In the genomic region with DNA sequence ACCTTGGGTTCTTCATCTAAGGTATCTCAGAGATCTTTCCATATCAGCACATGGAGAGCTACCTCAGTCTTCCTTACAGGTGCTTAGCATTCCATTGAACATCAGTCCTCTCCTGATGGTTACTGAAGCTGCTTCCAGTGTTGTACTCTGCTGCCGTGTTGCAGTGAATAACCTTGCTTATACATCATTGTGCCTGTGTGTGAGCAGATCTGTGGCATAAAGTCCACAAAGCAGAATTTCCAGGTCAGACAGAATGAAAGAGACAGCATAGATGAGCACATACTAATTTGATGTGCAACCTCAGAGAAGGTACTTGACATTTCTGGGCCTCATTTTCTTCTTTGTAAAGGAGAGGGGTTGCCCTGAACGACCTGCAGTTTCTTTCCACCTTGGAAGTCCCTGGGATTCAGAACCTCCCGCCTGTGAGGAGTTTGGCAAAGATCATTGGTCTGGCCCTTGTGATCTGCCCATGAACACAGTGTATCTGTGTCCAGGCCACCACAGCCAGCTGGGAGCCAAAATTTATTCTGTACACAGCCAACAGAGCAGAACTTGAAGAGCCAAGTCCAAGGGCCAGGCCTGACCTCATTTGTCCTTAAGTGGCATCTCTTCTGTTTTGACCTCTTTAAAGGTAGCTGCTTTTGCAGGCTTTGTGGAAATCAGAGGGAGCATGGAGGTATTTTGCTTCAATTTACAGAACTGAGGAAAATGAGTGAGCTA, we compare ENCODE assay signal across 23 cellular contexts. TPM values are rescaled to one million over a fixed set of nuclear protein-coding genes. Genes with fewer than 3 reads are reported as not detected.
DNase-seq lines count a peak whose midpoint lies in the region; ATAC-seq and TF ChIP-seq lines count a peak whose summit lies in the region.
"Had no signal": no experiment of that assay in that cellular context is flagged by ENCODE, and none has a peak within 500 bp of the region (broad histone marks: within the 10 kb centered on the region; RNA-seq: fewer than 3 reads in every experiment).

No MANE protein-coding gene starts in this region.

- H3K4me3 ChIP-seq in esophagus muscularis mucosa (no peak overlapping the region), right lobe of liver (no peak overlapping the region)
- H3K4me3 ChIP-seq: lung, ovary, tibial artery had no signal

- H3K27ac ChIP-seq in esophagus muscularis mucosa (replicated peaks in 1 of 4) (no peak overlapping the region), right lobe of liver (peak overlapping the region in 2 of 3 donors; percentile 40 to 65)
- H3K27ac ChIP-seq: ovary, tibial artery had no signal

- peak; percentile 13 for DNase-seq in NCI-H187 treated with DMSO at 0.1 percent for 48 hours (lab: John Stamatoyannopoulos, UW)
- DNase-seq in esophagus muscularis mucosa (ENCODE audit: extremely low spot score) = peak; percentile 81
- peak in 2 of 3 donors; percentile 78 to 87 for DNase-seq in right lobe of liver
- DNase-seq in superior temporal gyrus (ENCODE audit: extremely low spot score) = peak; percentile 90
- DNase-seq in COLO829 (ENCODE audit: low spot score) = no peak
- DNase-seq in NCI-H526 (lab: John Stamatoyannopoulos, UW) = no peak
- DNase-seq: activated CD4-positive, CD25-positive, alpha-beta regulatory T cell; activated CD8-positive, alpha-beta T cell treated with anti-CD3 and anti-CD28 coated beads for 36 hours; activated naive CD4-positive, alpha-beta T cell; activated T-cell treated with anti-CD3 and anti-CD28 coated beads, Interleukin-2, amount 50 U/mL, for 24 hours; amniotic stem cell; Caco-2; glutamatergic neuron; HFFc6; immature natural killer cell; NCI-H2171; ovary; RPMI8226; T-helper 9 cell had no signal

- H3K4me1 ChIP-seq in esophagus muscularis mucosa (peaks cover 0 to 9% (median 1%) of the 10 kb centered on the region in 4 donors), right lobe of liver (peaks cover 0 to 12% (median 5%) of the 10 kb centered on the region in 4 donors)
- H3K4me1 ChIP-seq: Caco-2 had no signal

- ATAC-seq in right lobe of liver = peak; percentile 96 to 99 (median 98)
- no peak for ATAC-seq in HG03565 (IDR thresholded peaks at IDR 0.05; ENCODE audit: unreplicated experiment)
- ATAC-seq: activated CD8-positive, alpha-beta T cell treated with anti-CD3 and anti-CD28 coated beads for 36 hours; stimulated activated effector memory CD8-positive, alpha-beta T cell treated with anti-CD3 and anti-CD28 coated beads, Interleukin-12 subunit alpha, Interleukin-12 subunit beta, amount 100 ng/mL, for 72 hours had no signal

- intact Hi-C loops in esophagus muscularis mucosa (cut with DNase I) (no loop called here), right lobe of liver (cut with DNase I) (no loop called here)

- no peak for TF ChIP-seq EP300 in esophagus muscularis mucosa (IDR thresholded peaks at IDR 0.05)

- TF ChIP-seq CTCF in esophagus muscularis mucosa (IDR thresholded peaks at IDR 0.05) (no peak), right lobe of liver (IDR thresholded peaks at IDR 0.05) (no peak)

- TF ChIP-seq POLR2A in esophagus muscularis mucosa (IDR thresholded peaks at IDR 0.05; ENCODE audit: low read depth) (no peak), right lobe of liver (IDR thresholded peaks at IDR 0.05) (no peak)

- 48% methylated on average over 3 of the region's 3 CpGs for WGBS in esophagus muscularis mucosa
- 60% methylated on average over 1 of the region's 3 CpGs for WGBS in right lobe of liver (ENCODE audit: insufficient coverage, low coverage, low lambda C conversion rate, missing lambda C conversion rate)

- H3K27me3 ChIP-seq in esophagus muscularis mucosa (no peaks in the 10 kb centered on the region), right lobe of liver (no peaks in the 10 kb centered on the region)
- H3K27me3 ChIP-seq: ovary, tibial artery had no signal

- no peaks in the 10 kb centered on the region for H3K36me3 ChIP-seq in esophagus muscularis mucosa
- no peaks in the 10 kb centered on the region for H3K36me3 ChIP-seq in right lobe of liver
- H3K36me3 ChIP-seq: ovary, tibial artery had no signal

- H3K9me3 ChIP-seq in esophagus muscularis mucosa (no peaks in the 10 kb centered on the region), right lobe of liver (no peaks in the 10 kb centered on the region)
- H3K9me3 ChIP-seq: Caco-2, ovary, tibial artery had no signal

RNA-seq across cellular contexts. Expression of a gene that starts 57.2 kb away (rescaled TPM):
- 1 to 10 TPM in 1 of 4 donors, under 1 TPM in 3; 0.42 to 1.3 (median 0.58) TPM for total RNA-seq in esophagus muscularis mucosa
- total RNA-seq in right lobe of liver = under 1 TPM in 2 of 6 experiments, not detected in 4; 0.05 to 0.11 TPM
- total RNA-seq: activated CD8-positive, alpha-beta T cell treated with anti-CD3 and anti-CD28 coated beads for 36 hours; Caco-2 had no signal

Comparison
In these comparisons a context has a peak if more than half of its experiments do, and no peak if none do; other contexts are left out.
1. DNase-seq: peak in NCI-H187 treated with DMSO at 0.1 percent for 48 hours (single experiment), esophagus muscularis mucosa (single experiment), right lobe of liver (2 of 3) and superior temporal gyrus (single experiment); none in COLO829 (single experiment) and NCI-H526 (0 of 2).
2. H3K27ac ChIP-seq: peak in right lobe of liver (2 of 3); none in esophagus muscularis mucosa (0 of 4).